29 cellular contexts compared by ENCODE assay signal in the genomic region with DNA sequence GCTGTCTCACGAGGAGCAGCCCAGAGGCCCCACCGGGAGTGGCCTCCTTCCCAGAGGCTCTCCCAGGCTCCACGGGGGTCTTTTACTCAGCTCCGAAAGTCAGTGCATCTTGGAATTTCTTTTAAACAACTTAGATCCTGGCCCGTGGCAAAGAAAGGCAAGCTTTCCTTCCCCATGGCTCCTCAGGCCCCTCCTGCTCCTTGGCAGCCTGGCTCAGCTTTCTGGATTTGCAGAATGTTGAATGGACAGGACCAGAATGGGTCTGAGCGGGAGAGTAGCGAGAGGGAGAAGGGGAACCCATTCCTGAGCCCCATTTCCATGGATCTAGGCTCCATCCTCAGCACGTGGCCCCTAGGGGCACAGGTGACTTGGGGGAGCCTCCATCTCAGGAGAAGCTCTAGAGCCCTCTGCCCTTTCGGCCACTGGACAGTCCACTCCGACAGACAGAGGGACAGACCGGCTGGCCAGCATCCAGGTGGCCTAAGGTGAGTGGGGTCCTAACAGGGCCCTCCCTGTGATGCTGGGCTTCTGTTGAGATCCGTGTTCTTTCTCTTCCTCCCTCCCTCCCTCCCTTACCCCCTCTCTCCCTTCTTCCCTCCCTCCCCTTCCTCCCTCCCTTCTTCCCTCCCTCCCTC.
"Had no signal": no experiment of that assay in that cellular context is flagged by ENCODE, and none has a peak within 500 bp of the region (broad histone marks: within the 10 kb centered on the region; RNA-seq: fewer than 3 reads in every experiment).

No MANE protein-coding gene starts in this region.

- H3K4me1 ChIP-seq: breast epithelium, parathyroid adenoma, right atrium auricular region, spleen, tibial nerve had no signal

- H3K36me3 ChIP-seq: breast epithelium, right atrium auricular region, spleen, tibial nerve had no signal

- H3K9me3 Mint-ChIP-seq: activated CD4-positive, alpha-beta memory T cell treated with anti-CD3 and anti-CD28 coated beads for 36 hours; activated T-helper 1 cell treated with anti-CD3 and anti-CD28 coated beads, Interleukin-12 subunit alpha, Interleukin-12 subunit beta, Interleukin-2, Interleukin-4 antibody, amounts not matched to agents 30 ng/mL and 10 ng/mL and 1 ng/mL, durations not matched to agents 14 hours and 24 hours and 36 hours; endodermal cell; immature natural killer cell; T-helper 1 cell treated with Interleukin-12 subunit alpha and Interleukin-12 subunit beta and Interleukin-4 antibody, amounts not matched to agents 30 μg/mL and 1 μg/mL, for 36 hours had no signal

- H3K4me3 Mint-ChIP-seq: activated CD4-positive, alpha-beta memory T cell treated with anti-CD3 and anti-CD28 coated beads for 36 hours; activated naive CD8-positive, alpha-beta T cell treated with anti-CD3 and anti-CD28 coated beads, Interleukin-2, amount 50 U/mL, for 24 hours; activated T-helper 1 cell treated with anti-CD3 and anti-CD28 coated beads, Interleukin-12 subunit alpha, Interleukin-12 subunit beta, Interleukin-2, Interleukin-4 antibody, amounts not matched to agents 30 ng/mL and 10 ng/mL and 1 ng/mL, durations not matched to agents 14 hours and 24 hours and 36 hours; dendritic cell treated with granulocyte-macrophage colony-stimulating factor and Interleukin-4, amounts not matched to agents 40 ng/mL and 50 ng/mL, for 4 days; endodermal cell; immature natural killer cell; naive thymus-derived CD4-positive, alpha-beta T cell; T-helper 1 cell treated with Interleukin-12 subunit alpha and Interleukin-12 subunit beta and Interleukin-4 antibody, amounts not matched to agents 30 μg/mL and 1 μg/mL, for 36 hours had no signal

- FAIRE-seq: kidney, TTC549, urothelium cell line had no signal

- H3K27ac ChIP-seq: breast epithelium, parathyroid adenoma, right atrium auricular region, spleen, VCaP had no signal

- H3K27ac Mint-ChIP-seq: activated CD4-positive, alpha-beta memory T cell treated with anti-CD3 and anti-CD28 coated beads for 36 hours; activated naive CD8-positive, alpha-beta T cell treated with anti-CD3 and anti-CD28 coated beads, Interleukin-2, amount 50 U/mL, for 24 hours; activated T-helper 1 cell treated with anti-CD3 and anti-CD28 coated beads, Interleukin-12 subunit alpha, Interleukin-12 subunit beta, Interleukin-2, Interleukin-4 antibody, amounts not matched to agents 30 ng/mL and 10 ng/mL and 1 ng/mL, durations not matched to agents 14 hours and 24 hours and 36 hours; dendritic cell treated with granulocyte-macrophage colony-stimulating factor and Interleukin-4, amounts not matched to agents 40 ng/mL and 50 ng/mL, for 4 days; endodermal cell; immature natural killer cell; naive thymus-derived CD4-positive, alpha-beta T cell had no signal

- H3K9me3 ChIP-seq: breast epithelium, right atrium auricular region, spleen, tibial nerve had no signal

- H3K36me3 Mint-ChIP-seq: activated CD4-positive, alpha-beta memory T cell treated with anti-CD3 and anti-CD28 coated beads for 36 hours; immature natural killer cell had no signal

- H3K4me1 Mint-ChIP-seq: activated naive CD8-positive, alpha-beta T cell treated with anti-CD3 and anti-CD28 coated beads, Interleukin-2, amount 50 U/mL, for 24 hours; immature natural killer cell had no signal

- H3K27me3 ChIP-seq: right atrium auricular region had no signal

- H3K4me3 ChIP-seq: breast epithelium, right atrium auricular region, spleen, tibial nerve had no signal

- DNase-seq: activated CD4-positive, alpha-beta memory T cell treated with anti-CD3 and anti-CD28 coated beads for 36 hours; activated CD4-positive, alpha-beta T cell treated with anti-CD3 and anti-CD28 coated beads for 4 hours; activated gamma-delta T cell treated with Interleukin-2 at 50 U/mL for 16 hours; activated naive CD4-positive, alpha-beta T cell treated with anti-CD3 and anti-CD28 coated beads, Interleukin-2, amount 50 U/mL, for 16 hours; activated naive CD8-positive, alpha-beta T cell treated with anti-CD3 and anti-CD28 coated beads, Interleukin-2, amount 50 U/mL, for 24 hours; activated T-cell treated with anti-CD3 and anti-CD28 coated beads, Interleukin-2, amount 50 U/mL, for 1 hour; central memory CD4-positive, alpha-beta T cell; endodermal cell; foreskin fibroblast; hypothalamus; immature natural killer cell; kidney; left colon; midbrain; naive thymus-derived CD4-positive, alpha-beta T cell; spleen; stimulated activated naive CD4-positive, alpha-beta T cell; SW 1271; T-helper 9 cell had no signal
